In the genomic region with DNA sequence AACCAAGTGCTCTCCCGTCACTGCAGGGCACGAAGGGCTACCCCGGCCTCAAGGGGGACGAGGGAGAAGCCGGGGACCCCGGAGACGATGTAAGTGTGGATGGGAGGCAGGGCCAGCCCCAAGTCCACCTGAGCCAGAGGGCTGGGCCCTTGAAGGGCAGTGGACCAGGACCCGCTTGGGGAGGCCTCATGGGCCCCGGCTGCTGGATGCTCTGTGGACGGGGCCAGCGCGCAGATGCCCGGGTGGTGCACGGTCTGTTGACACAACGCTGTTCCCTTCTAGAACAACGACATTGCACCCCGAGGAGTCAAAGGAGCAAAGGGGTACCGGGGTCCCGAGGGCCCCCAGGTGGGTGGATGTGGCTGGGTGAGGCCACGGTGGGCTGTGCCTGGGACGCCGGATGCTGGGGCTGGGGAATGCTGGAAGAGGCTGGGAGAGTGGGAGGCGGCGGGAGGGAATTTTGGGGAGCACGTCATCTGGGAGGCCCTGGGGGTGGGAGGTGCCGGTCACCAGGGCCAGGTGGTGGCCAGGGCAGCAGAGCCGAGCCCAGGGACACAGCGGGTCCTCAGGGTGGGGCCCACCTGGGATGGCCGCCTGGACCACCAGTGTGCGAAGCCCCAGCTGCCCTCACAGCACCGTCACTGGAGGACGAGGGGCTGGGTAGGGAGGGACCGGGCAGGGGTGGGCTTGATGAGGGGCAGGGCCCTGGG, we compare ENCODE assay signal across 20 cellular contexts. TPM values are rescaled to one million over a fixed set of nuclear protein-coding genes. Genes with fewer than 3 reads are reported as not detected.
DNase-seq lines count a peak whose midpoint lies in the region; ATAC-seq and TF ChIP-seq lines count a peak whose summit lies in the region.
"Had no signal": no experiment of that assay in that cellular context is flagged by ENCODE, and none has a peak within 500 bp of the region (broad histone marks: within the 10 kb centered on the region; RNA-seq: fewer than 3 reads in every experiment).

No MANE protein-coding gene starts in this region.

- no peak for ATAC-seq in HG03521 (IDR thresholded peaks at IDR 0.05; ENCODE audit: unreplicated experiment)
- ATAC-seq in HG03025 (IDR thresholded peaks at IDR 0.05; ENCODE audit: low FRiP score, unreplicated experiment), result no peak
- ATAC-seq: effector memory CD8-positive, alpha-beta T cell had no signal

- H3K36me3 Mint-ChIP-seq in MCF 10A (ENCODE audit: insufficient read depth, unreplicated experiment) (peaks cover 6% of the 10 kb centered on the region), mesothelial cell of epicardium (peaks cover 1% of the 10 kb centered on the region)
- H3K36me3 Mint-ChIP-seq: memory B cell had no signal

- no peak overlapping the region for H3K4me3 Mint-ChIP-seq in MCF 10A (ENCODE audit: unreplicated experiment)
- H3K4me3 Mint-ChIP-seq in mesothelial cell of epicardium, result no peak overlapping the region
- H3K4me3 Mint-ChIP-seq: CD4-positive, alpha-beta T cell; effector memory CD8-positive, alpha-beta T cell; memory B cell had no signal

- WGBS in esophagus muscularis mucosa, result 91% methylated on average over 24 of the region's 33 CpGs

- DNase-seq in breast epithelium (ENCODE audit: low spot score in 2 of 2) (peak; percentile 7 to 47), MCF 10A (ENCODE audit: unreplicated experiment) (no peak), esophagus muscularis mucosa (ENCODE audit: extremely low spot score) (no peak), mesothelial cell of epicardium (ENCODE audit: low spot score in 2 of 2, unreplicated experiment in 2 of 2) (peak in 1 of 2 experiments; percentile 37), ureter (ENCODE audit: low spot score) (peak; percentile 42), GM03348 (ENCODE audit: low spot score) (no peak)
- DNase-seq: activated CD8-positive, alpha-beta memory T cell treated with anti-CD3 and anti-CD28 coated beads for 24 hours; anterior cingulate cortex; cerebellar nuclear complex; DMS153; effector memory CD8-positive, alpha-beta T cell; NCI-H1694; NCI-H226; NCI-H82 had no signal

- H3K27me3 Mint-ChIP-seq in MCF 10A (ENCODE audit: insufficient read depth, unreplicated experiment) (no peaks in the 10 kb centered on the region), mesothelial cell of epicardium (ENCODE audit: low read depth) (no peaks in the 10 kb centered on the region)
- H3K27me3 Mint-ChIP-seq: CD4-positive, alpha-beta T cell; effector memory CD8-positive, alpha-beta T cell had no signal

- CTCF ChIA-PET in MCF 10A (lab: Yijun Ruan, JAX), result no interaction called here

- H3K27ac ChIP-seq in breast epithelium (peak overlapping the region in 1 of 2 donors; percentile 58), esophagus muscularis mucosa (replicated peaks in 1 of 4) (peak overlapping the region; percentile 79 to 85 (median 81))

- no peaks in the 10 kb centered on the region for H3K4me1 Mint-ChIP-seq in MCF 10A (ENCODE audit: insufficient read depth, unreplicated experiment)
- no peaks in the 10 kb centered on the region for H3K4me1 Mint-ChIP-seq in mesothelial cell of epicardium
- H3K4me1 Mint-ChIP-seq: memory B cell had no signal

- TF ChIP-seq POLR2A in breast epithelium (IDR thresholded peaks at IDR 0.05) (no peak), esophagus muscularis mucosa (IDR thresholded peaks at IDR 0.05; ENCODE audit: low read depth) (no peak)

- H3K36me3 ChIP-seq in breast epithelium (no peaks in the 10 kb centered on the region), esophagus muscularis mucosa (peaks cover 84 to 98% (median 96%) of the 10 kb centered on the region in 4 donors)

- H3K27me3 ChIP-seq in breast epithelium, result no peaks in the 10 kb centered on the region
- H3K27me3 ChIP-seq in esophagus muscularis mucosa, result no peaks in the 10 kb centered on the region

- H3K9me3 ChIP-seq in breast epithelium (peaks cover 0 to 4% of the 10 kb centered on the region in 2 donors), esophagus muscularis mucosa (no peaks in the 10 kb centered on the region)
- H3K9me3 ChIP-seq: HAP-1 had no signal

- peaks cover under 1% of the 10 kb centered on the region for H3K9me3 Mint-ChIP-seq in MCF 10A (ENCODE audit: unreplicated experiment)
- no peaks in the 10 kb centered on the region for H3K9me3 Mint-ChIP-seq in mesothelial cell of epicardium
- H3K9me3 Mint-ChIP-seq: activated T-helper 2 cell treated with anti-CD3 and anti-CD28 coated beads, Interferon-gamma antibody, Interleukin-2, Interleukin-4, amounts not matched to agents 10 μg/mL and 5 μg/mL and 100 μg/mL, durations not matched to agents 14 hours and 24 hours and 36 hours; CD4-positive, alpha-beta T cell; effector memory CD8-positive, alpha-beta T cell had no signal

- no TSS peak for BruUV-seq in MCF 10A (replicated peaks; lab: Mats Ljungman, UMichigan)

- H3K27ac Mint-ChIP-seq in MCF 10A (ENCODE audit: low read depth, unreplicated experiment), result no peak overlapping the region
- peak overlapping the region; percentile 21 for H3K27ac Mint-ChIP-seq in mesothelial cell of epicardium
- H3K27ac Mint-ChIP-seq: activated T-helper 2 cell treated with anti-CD3 and anti-CD28 coated beads, Interferon-gamma antibody, Interleukin-2, Interleukin-4, amounts not matched to agents 10 μg/mL and 5 μg/mL and 100 μg/mL, durations not matched to agents 14 hours and 24 hours and 36 hours; CD4-positive, alpha-beta T cell; effector memory CD8-positive, alpha-beta T cell; memory B cell had no signal

- TF ChIP-seq EP300 in esophagus muscularis mucosa (IDR thresholded peaks at IDR 0.05), result no peak

- POLR2A ChIA-PET in MCF 10A (lab: Yijun Ruan, JAX), result no interaction called here

- H3K4me1 ChIP-seq in breast epithelium, result no peaks in the 10 kb centered on the region
- H3K4me1 ChIP-seq in esophagus muscularis mucosa, result peaks cover 0 to 67% (median 61%) of the 10 kb centered on the region in 4 donors
- H3K4me1 ChIP-seq: HAP-1 had no signal

- TF ChIP-seq CTCF in breast epithelium (IDR thresholded peaks at IDR 0.05) (no peak), MCF 10A (IDR thresholded peaks at IDR 0.05; ENCODE audit: unreplicated experiment) (no peak), esophagus muscularis mucosa (IDR thresholded peaks at IDR 0.05) (no peak), mesothelial cell of epicardium (IDR thresholded peaks at IDR 0.05; ENCODE audit: unreplicated experiment) (no peak)

- intact Hi-C loops in breast epithelium (cut with DNase I; ENCODE audit: low total_unique reads) (loop anchor here (10.0 kb wide), 1 partner anchor 96 kb away; the partner anchor contains the start of gene COL6A2), MCF 10A (cut with micrococcal nuclease) (no loop called here), esophagus muscularis mucosa (cut with DNase I) (no loop called here)

- no peak overlapping the region for H3K4me3 ChIP-seq in breast epithelium
- H3K4me3 ChIP-seq in esophagus muscularis mucosa, result no peak overlapping the region
- H3K4me3 ChIP-seq: HAP-1 had no signal

RNA-seq across cellular contexts. Expression of gene COL6A1, which starts 17.5 kb away (rescaled TPM):
- total RNA-seq in breast epithelium (100 to 1,000 TPM; 137 to 527 (median 201) TPM), MCF 10A (2022) (3.2 and 3.5 TPM in 2 replicates), esophagus muscularis mucosa (1,000 to 10,000 TPM in 2 of 4 donors, 100 to 1,000 TPM in 2; 646 to 1,432 (median 1,078) TPM), mesothelial cell of epicardium (539 to 636 TPM (median 611 TPM) in 3 replicates), ureter (289 TPM)

Comparison
In these comparisons a context has a peak if more than half of its experiments do, and no peak if none do; other contexts are left out.
1. DNase-seq: peak in breast epithelium (2 of 2) and ureter (single experiment); none in MCF 10A (single experiment), esophagus muscularis mucosa (single experiment) and GM03348 (single experiment).
2. RNA of gene COL6A1, which starts 17.5 kb away (total RNA-seq): 646 to 1,432 TPM in esophagus muscularis mucosa, 539 to 636 TPM in mesothelial cell of epicardium, 289 TPM in ureter (single experiment) and 137 to 527 TPM in breast epithelium; 3.2 to 3.5 TPM in MCF 10A; every median in the first group is over 10 times any median in the second.